In genomic region chr16:72960101-72960500, GRCh38 we compare ENCODE assay signal across 16 cellular contexts.
DNase-seq lines count a peak whose midpoint lies in the region; ATAC-seq and TF ChIP-seq lines count a peak whose summit lies in the region.
"Had no signal": no experiment of that assay in that cellular context is flagged by ENCODE, and none has a peak within 500 bp of the region (broad histone marks: within the 10 kb centered on the region; RNA-seq: fewer than 3 reads in every experiment).

No MANE protein-coding gene starts in this region.

- H3K23ac ChIP-seq in IMR-90 (ENCODE audit: low read depth, low read length), result no peak overlapping the region

- CTCF ChIA-PET in IMR-90 (lab: Yijun Ruan, JAX), result interaction anchor here (1.0 kb wide), 1 partner anchor 43 kb away, joined by 3 read pairs; no protein-coding TSS in a partner anchor
- CTCF ChIA-PET in activated CD4-positive, alpha-beta T cell treated with anti-CD3 and anti-CD28 coated beads, Interleukin-2, amount 10 ng/mL, durations not matched to agents 7 days and 5 days (lab: Charles Lee), result no interaction called here

- WGBS in IMR-90 (ENCODE audit: extremely low coverage in 2 of 2, insufficient read length in 1 of 2), 2 experiments, result 99% methylated on average over 13 of the region's 20 CpGs; no CpG with 5 or more reads in 1 of the 2 experiments

- no peak for TF ChIP-seq RAD21 in IMR-90 (IDR thresholded peaks at IDR 0.05; ENCODE audit: low read length)

- no peak for TF ChIP-seq POLR2A in IMR-90 (IDR thresholded peaks at IDR 0.05; ENCODE audit: low read depth, low read length)

- no peak overlapping the region for H2BK5ac ChIP-seq in IMR-90 (ENCODE audit: low read depth, low read length, poor library complexity, severe bottlenecking)

- peaks cover 37% of the 10 kb centered on the region for H3K36me3 Mint-ChIP-seq in neural crest cell (ENCODE audit: low read depth)
- no peaks in the 10 kb centered on the region for H3K36me3 Mint-ChIP-seq in stimulated activated effector memory CD8-positive, alpha-beta T cell treated with anti-CD3 and anti-CD28 coated beads, Interleukin-12 subunit alpha, Interleukin-12 subunit beta, amount 100 ng/mL, for 72 hours
- H3K36me3 Mint-ChIP-seq in activated CD4-positive, alpha-beta T cell treated with anti-CD3 and anti-CD28 coated beads, Interleukin-2, amount 10 ng/mL, durations not matched to agents 7 days and 5 days (ENCODE audit: low read depth), result no peaks in the 10 kb centered on the region
- H3K36me3 Mint-ChIP-seq: CD4-positive, CD25-positive, alpha-beta regulatory T cell had no signal

- peaks cover 5% of the 10 kb centered on the region; the same call in 1 of the 2 replicates for H3K9me1 ChIP-seq in IMR-90 (ENCODE audit: insufficient read depth, low read length)

- ATAC-seq in left ventricle myocardium superior, result peak; percentile 9
- ATAC-seq in Right ventricle myocardium inferior, result no peak
- ATAC-seq in IMR-90 (ENCODE audit: low read depth), result no peak
- ATAC-seq in stimulated activated effector memory CD8-positive, alpha-beta T cell treated with anti-CD3 and anti-CD28 coated beads, Interleukin-12 subunit alpha, Interleukin-12 subunit beta, amount 100 ng/mL, for 72 hours, result peak; percentile 17

- DNase-seq in left ventricle myocardium superior (no peak), Right ventricle myocardium inferior (ENCODE audit: missing footprints) (no peak), IMR-90 (no peak), neural crest cell (ENCODE audit: low read depth, low spot score) (no peak), NCI-H345 treated with DMSO at 0.1 percent for 48 hours (lab: John Stamatoyannopoulos, UW; ENCODE audit: unreplicated experiment) (no peak)
- DNase-seq in stimulated activated effector memory CD8-positive, alpha-beta T cell treated with anti-CD3 and anti-CD28 coated beads, Interleukin-12 subunit alpha, Interleukin-12 subunit beta, amount 100 ng/mL, for 72 hours (ENCODE audit: low spot score in 2 of 2), result no peak
- DNase-seq in stimulated activated CD4-positive, alpha-beta T cell treated with anti-CD3 and anti-CD28 coated beads, Interleukin-12 subunit alpha, Interleukin-12 subunit beta, amount 100 ng/mL, for 4 hours, result no peak
- no peak for DNase-seq in activated CD4-positive, alpha-beta T cell treated with anti-CD3 and anti-CD28 coated beads, Interleukin-2, amount 10 ng/mL, durations not matched to agents 7 days and 5 days
- DNase-seq: 8988T; CD4-positive, CD25-positive, alpha-beta regulatory T cell; DMS79 treated with DMSO at 0.1 percent for 48 hours; EL; GM23248; H7 had no signal

- H3K9me3 Mint-ChIP-seq in neural crest cell, result peaks cover 2% of the 10 kb centered on the region
- peaks cover 3% of the 10 kb centered on the region for H3K9me3 Mint-ChIP-seq in stimulated activated effector memory CD8-positive, alpha-beta T cell treated with anti-CD3 and anti-CD28 coated beads, Interleukin-12 subunit alpha, Interleukin-12 subunit beta, amount 100 ng/mL, for 72 hours
- H3K9me3 Mint-ChIP-seq in activated CD4-positive, alpha-beta T cell treated with anti-CD3 and anti-CD28 coated beads, Interleukin-2, amount 10 ng/mL, durations not matched to agents 7 days and 5 days, result peaks cover 4% of the 10 kb centered on the region

- no peaks in the 10 kb centered on the region for H3K9me3 ChIP-seq in IMR-90 (ENCODE audit: control insufficient read depth, insufficient read depth, low read length)

- POLR2A ChIA-PET in IMR-90 (lab: Charles Lee; ENCODE audit: unreplicated experiment), result no interaction called here
- POLR2A ChIA-PET in activated CD4-positive, alpha-beta T cell treated with anti-CD3 and anti-CD28 coated beads, Interleukin-2, amount 10 ng/mL, durations not matched to agents 7 days and 5 days (lab: Charles Lee), result no interaction called here

- H3K4me3 ChIP-seq in IMR-90 (ENCODE audit: insufficient read depth, low read depth, low read length), result no peak overlapping the region
- H3K4me3 ChIP-seq: BLaER1 treated with 17β-estradiol and CSF1 and Interleukin-3, amounts not matched to agents 10 nM and 100 nM; GM23248 had no signal

- no peak overlapping the region for H2BK20ac ChIP-seq in IMR-90 (ENCODE audit: low read depth, low read length)

- no peak overlapping the region for H3K4ac ChIP-seq in IMR-90 (ENCODE audit: low read depth, low read length)

- BruUV-seq in IMR-90 (replicated peaks; lab: Mats Ljungman, UMichigan), result no TSS peak

- no peak overlapping the region for H3K18ac ChIP-seq in IMR-90 (ENCODE audit: low read depth, low read length)

- intact Hi-C loops in left ventricle myocardium superior (cut with micrococcal nuclease) (no loop called here), Right ventricle myocardium inferior (cut with DNase I) (no loop called here), IMR-90 (cut with micrococcal nuclease) (loop anchor here (5.0 kb wide), 1 partner anchor 458 kb away; no protein-coding TSS in a partner anchor)

- H2AK5ac ChIP-seq in IMR-90 (ENCODE audit: low read depth, low read length), result no peak overlapping the region

- no peak overlapping the region for H3K14ac ChIP-seq in IMR-90 (replicated peaks; ENCODE audit: low read depth, low read length)

- no peaks in the 10 kb centered on the region for H3K27me3 Mint-ChIP-seq in neural crest cell (ENCODE audit: low read depth)
- no peaks in the 10 kb centered on the region for H3K27me3 Mint-ChIP-seq in activated CD4-positive, alpha-beta T cell treated with anti-CD3 and anti-CD28 coated beads, Interleukin-2, amount 10 ng/mL, durations not matched to agents 7 days and 5 days
- H3K27me3 Mint-ChIP-seq: CD4-positive, CD25-positive, alpha-beta regulatory T cell had no signal

- H2AK9ac ChIP-seq in IMR-90 (replicated peaks; ENCODE audit: low read depth, low read length, poor library complexity), result peak overlapping the region; percentile 35

- peak overlapping the region; percentile 64 for H3K27ac Mint-ChIP-seq in neural crest cell (ENCODE audit: unreplicated experiment)
- no peak overlapping the region for H3K27ac Mint-ChIP-seq in stimulated activated effector memory CD8-positive, alpha-beta T cell treated with anti-CD3 and anti-CD28 coated beads, Interleukin-12 subunit alpha, Interleukin-12 subunit beta, amount 100 ng/mL, for 72 hours
- H3K27ac Mint-ChIP-seq in activated CD4-positive, alpha-beta T cell treated with anti-CD3 and anti-CD28 coated beads, Interleukin-2, amount 10 ng/mL, durations not matched to agents 7 days and 5 days, result no peak overlapping the region
- H3K27ac Mint-ChIP-seq: CD4-positive, CD25-positive, alpha-beta regulatory T cell had no signal

- no peak overlapping the region for H3K56ac ChIP-seq in IMR-90 (ENCODE audit: extremely low read depth, insufficient read depth, low read length)

- H4K5ac ChIP-seq in IMR-90 (ENCODE audit: low read depth, low read length), result no peak overlapping the region

- H4K20me1 ChIP-seq in IMR-90 (ENCODE audit: insufficient read depth, low read length), result peaks cover 19% of the 10 kb centered on the region

- no peak overlapping the region for H3K4me3 Mint-ChIP-seq in neural crest cell
- no peak overlapping the region for H3K4me3 Mint-ChIP-seq in stimulated activated effector memory CD8-positive, alpha-beta T cell treated with anti-CD3 and anti-CD28 coated beads, Interleukin-12 subunit alpha, Interleukin-12 subunit beta, amount 100 ng/mL, for 72 hours
- H3K4me3 Mint-ChIP-seq in activated CD4-positive, alpha-beta T cell treated with anti-CD3 and anti-CD28 coated beads, Interleukin-2, amount 10 ng/mL, durations not matched to agents 7 days and 5 days, result no peak overlapping the region
- H3K4me3 Mint-ChIP-seq: CD4-positive, CD25-positive, alpha-beta regulatory T cell had no signal

- in situ Hi-C loops in IMR-90 (cut with MboI; ENCODE audit: low sequenced_read_pairs), result no loop called here

- H2AFZ ChIP-seq in IMR-90 (replicated peaks; ENCODE audit: low read length, poor library complexity), result no peak overlapping the region
- H2AFZ ChIP-seq: GM23248 had no signal

- dilution Hi-C loops in IMR-90 (cut with HindIII; ENCODE audit: low sequenced_read_pairs, unreplicated experiment), result no loop called here

- H3K27ac ChIP-seq in IMR-90 (ENCODE audit: insufficient read depth, low read length), result no peak overlapping the region
- H3K27ac ChIP-seq: BLaER1 treated with 17β-estradiol and CSF1 and Interleukin-3, amounts not matched to agents 10 nM and 100 nM; GM23248; HL-60 had no signal

- H3K4me2 ChIP-seq in IMR-90 (ENCODE audit: low read depth, low read length), result no peak overlapping the region

- H2BK120ac ChIP-seq in IMR-90 (ENCODE audit: low read depth, low read length), result no peak overlapping the region

- no peak overlapping the region for H2BK15ac ChIP-seq in IMR-90 (ENCODE audit: low read depth, low read length)

- H3K4me1 Mint-ChIP-seq in neural crest cell, result peaks cover 54% of the 10 kb centered on the region
- H3K4me1 Mint-ChIP-seq in stimulated activated effector memory CD8-positive, alpha-beta T cell treated with anti-CD3 and anti-CD28 coated beads, Interleukin-12 subunit alpha, Interleukin-12 subunit beta, amount 100 ng/mL, for 72 hours, result no peaks in the 10 kb centered on the region
- no peaks in the 10 kb centered on the region for H3K4me1 Mint-ChIP-seq in activated CD4-positive, alpha-beta T cell treated with anti-CD3 and anti-CD28 coated beads, Interleukin-2, amount 10 ng/mL, durations not matched to agents 7 days and 5 days
- H3K4me1 Mint-ChIP-seq: CD4-positive, CD25-positive, alpha-beta regulatory T cell had no signal

- H3K27me3 ChIP-seq in IMR-90 (ENCODE audit: control insufficient read depth, insufficient read depth, low read length), result no peaks in the 10 kb centered on the region
- H3K27me3 ChIP-seq: BLaER1 treated with 17β-estradiol and CSF1 and Interleukin-3, amounts not matched to agents 10 nM and 100 nM had no signal

- H4K91ac ChIP-seq in IMR-90 (ENCODE audit: insufficient read depth, low read depth, low read length), result no peak overlapping the region

- H3K9ac ChIP-seq in IMR-90 (ENCODE audit: low read depth, low read length), result no peak overlapping the region
- H3K9ac ChIP-seq: BLaER1 treated with 17β-estradiol and CSF1 and Interleukin-3, amounts not matched to agents 10 nM and 100 nM; GM23248 had no signal

- TF ChIP-seq CTCF in IMR-90 (conservative IDR thresholded peaks at IDR 0.05; ENCODE audit: low read depth, low read length), result no peak
- TF ChIP-seq CTCF in neural crest cell (conservative IDR thresholded peaks at IDR 0.05), result no peak

- peaks cover 20 to 68% of the 10 kb centered on the region in 2 experiments for H3K79me1 ChIP-seq in IMR-90 (ENCODE audit: low read depth in 1 of 2, low read length in 2 of 2)

- H3K36me3 ChIP-seq in IMR-90 (ENCODE audit: control insufficient read depth, insufficient read depth, low read length), result peaks cover 24% of the 10 kb centered on the region

- H4K8ac ChIP-seq in IMR-90 (ENCODE audit: low read depth in 2 of 2, low read length in 2 of 2), result no peak overlapping the region

- peaks cover 2% of the 10 kb centered on the region for H3K4me1 ChIP-seq in IMR-90 (ENCODE audit: control insufficient read depth, insufficient read depth, low read length)

TF ChIP-seq in IMR-90, 13 proteins besides CTCF, POLR2A, EP300 and RAD21 (continues in another document):
- no peak for TF ChIP-seq CHD1 (IDR thresholded peaks at IDR 0.05; ENCODE audit: low read depth, low read length)

Comparison
In these comparisons a context has a peak if more than half of its experiments do, and no peak if none do; other contexts are left out.
1. ATAC-seq: peak in left ventricle myocardium superior (single experiment) and stimulated activated effector memory CD8-positive, alpha-beta T cell treated with anti-CD3 and anti-CD28 coated beads, Interleukin-12 subunit alpha, Interleukin-12 subunit beta, amount 100 ng/mL, for 72 hours (single experiment); none in Right ventricle myocardium inferior (single experiment) and IMR-90 (single experiment).